21 cellular contexts compared by ENCODE assay signal in the genomic region with DNA sequence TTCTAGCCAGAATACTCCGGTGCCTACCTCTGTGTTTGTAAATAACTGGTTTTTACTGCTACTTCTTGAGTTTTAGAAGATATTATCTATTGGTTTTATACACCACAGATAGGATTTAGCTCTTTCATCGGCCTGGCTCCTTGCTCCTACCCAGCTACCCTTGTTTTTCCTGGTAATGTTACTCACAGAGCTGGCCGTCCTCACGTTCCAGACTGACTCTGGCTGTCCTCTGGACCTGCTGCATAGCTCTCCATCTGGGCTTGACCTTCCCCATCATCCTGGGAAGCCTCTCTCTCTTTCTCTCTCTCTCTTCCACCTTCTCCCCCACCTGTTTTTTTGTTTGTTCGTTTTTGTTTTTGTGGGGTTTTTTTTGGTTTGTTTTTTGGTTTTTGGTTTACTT. TPM values are rescaled to one million over a fixed set of nuclear protein-coding genes. Genes with fewer than 3 reads are reported as not detected.
DNase-seq lines count a peak whose midpoint lies in the region; ATAC-seq and TF ChIP-seq lines count a peak whose summit lies in the region.
"Had no signal": no experiment of that assay in that cellular context is flagged by ENCODE, and none has a peak within 500 bp of the region (broad histone marks: within the 10 kb centered on the region; RNA-seq: fewer than 3 reads in every experiment).

No MANE protein-coding gene starts in this region.

- ATAC-seq in WTC11 (no peak), GM18873 (IDR thresholded peaks at IDR 0.05; ENCODE audit: low FRiP score, unreplicated experiment) (no peak)
- ATAC-seq: activated naive CD8-positive, alpha-beta T cell treated with anti-CD3 and anti-CD28 coated beads, Interleukin-2, amount 50 U/mL, for 24 hours; left colon had no signal

- peak overlapping the region; percentile 69 for H3K27ac ChIP-seq in iPS-20b (ENCODE audit: low read length)
- peak overlapping the region; percentile 55 for H3K27ac ChIP-seq in subcutaneous abdominal adipose tissue (ENCODE audit: low read depth, low read length)
- H3K27ac ChIP-seq in smooth muscle cell (ENCODE audit: low read depth), result no peak overlapping the region
- H3K27ac ChIP-seq: epithelial cell of prostate had no signal

- H3K27me3 ChIP-seq in iPS-20b (ENCODE audit: insufficient read depth, low read length), result no peaks in the 10 kb centered on the region
- H3K27me3 ChIP-seq in subcutaneous abdominal adipose tissue (ENCODE audit: control insufficient read depth in 5 of 5, insufficient read depth in 4 of 5, low read length in 5 of 5), result no peaks in the 10 kb centered on the region
- H3K27me3 ChIP-seq in smooth muscle cell (ENCODE audit: low read depth), result no peaks in the 10 kb centered on the region
- H3K27me3 ChIP-seq: BLaER1 treated with 17β-estradiol and CSF1 and Interleukin-3, amounts not matched to agents 10 nM and 100 nM; uterus had no signal

- H3K4me1 ChIP-seq in iPS-20b (ENCODE audit: insufficient read depth, low read length) (peaks cover 33% of the 10 kb centered on the region), subcutaneous abdominal adipose tissue (ENCODE audit: control insufficient read depth in 5 of 5, insufficient read depth in 5 of 5, low read length in 5 of 5) (peaks cover 11 to 64% (median 48%) of the 10 kb centered on the region in 5 donors), smooth muscle cell (ENCODE audit: low read depth) (peaks cover 34% of the 10 kb centered on the region)

- H4K20me1 ChIP-seq in smooth muscle cell (ENCODE audit: low read depth), result peaks cover 100% of the 10 kb centered on the region

- H3K4me2 ChIP-seq in smooth muscle cell, result no peak overlapping the region

- H3K4me3 ChIP-seq in iPS-20b (ENCODE audit: low read length), result no peak overlapping the region
- H3K4me3 ChIP-seq in subcutaneous abdominal adipose tissue (ENCODE audit: low read depth in 1 of 5, low read length in 5 of 5), result no peak overlapping the region
- no peak overlapping the region for H3K4me3 ChIP-seq in smooth muscle cell
- H3K4me3 ChIP-seq: BLaER1 treated with 17β-estradiol and CSF1 and Interleukin-3, amounts not matched to agents 10 nM and 100 nM; uterus had no signal

- TF ChIP-seq CTCF in WTC11 (IDR thresholded peaks at IDR 0.05) (no peak), smooth muscle cell (IDR thresholded peaks at IDR 0.05; ENCODE audit: borderline replicate concordance, insufficient read depth, poor library complexity, severe bottlenecking) (no peak)

- H2AFZ ChIP-seq in smooth muscle cell (ENCODE audit: low read depth), result no peak overlapping the region

- H3K9me3 Mint-ChIP-seq in activated naive CD4-positive, alpha-beta T cell treated with anti-CD3 and anti-CD28 coated beads, Interleukin-2, amount 50 U/mL, for 24 hours, result no peaks in the 10 kb centered on the region
- no peaks in the 10 kb centered on the region for H3K9me3 Mint-ChIP-seq in WTC11
- H3K9me3 Mint-ChIP-seq: activated naive CD8-positive, alpha-beta T cell treated with anti-CD3 and anti-CD28 coated beads, Interleukin-2, amount 50 U/mL, for 24 hours had no signal

- no peaks in the 10 kb centered on the region for H3K9me3 ChIP-seq in iPS-20b (ENCODE audit: insufficient read depth, low read depth, low read length)
- H3K9me3 ChIP-seq in subcutaneous abdominal adipose tissue (ENCODE audit: control insufficient read depth in 5 of 5, low read length in 5 of 5), result no peaks in the 10 kb centered on the region
- no peaks in the 10 kb centered on the region for H3K9me3 ChIP-seq in smooth muscle cell (replicated peaks; ENCODE audit: low read depth)
- H3K9me3 ChIP-seq: BLaER1 treated with 17β-estradiol and CSF1 and Interleukin-3, amounts not matched to agents 10 nM and 100 nM; uterus had no signal

- no peaks in the 10 kb centered on the region; the same call in 1 of the 2 replicates for H3K36me3 ChIP-seq in iPS-20b (ENCODE audit: insufficient read depth, low read depth, low read length)
- H3K36me3 ChIP-seq in subcutaneous abdominal adipose tissue (ENCODE audit: control insufficient read depth in 5 of 5, insufficient read depth in 5 of 5, low read length in 5 of 5), result peaks cover 0 to 24% (median 13%) of the 10 kb centered on the region in 5 donors
- no peaks in the 10 kb centered on the region for H3K36me3 ChIP-seq in smooth muscle cell (ENCODE audit: low read depth)
- H3K36me3 ChIP-seq: uterus had no signal

- no peak overlapping the region for H3K4me3 Mint-ChIP-seq in activated naive CD4-positive, alpha-beta T cell treated with anti-CD3 and anti-CD28 coated beads, Interleukin-2, amount 50 U/mL, for 24 hours
- H3K4me3 Mint-ChIP-seq in WTC11, result no peak overlapping the region
- H3K4me3 Mint-ChIP-seq: activated naive CD8-positive, alpha-beta T cell treated with anti-CD3 and anti-CD28 coated beads, Interleukin-2, amount 50 U/mL, for 24 hours had no signal

- WGBS in smooth muscle cell (ENCODE audit: low lambda C conversion rate), result 71% methylated on average over 5 of the region's 5 CpGs

- H3K27me3 Mint-ChIP-seq in activated naive CD4-positive, alpha-beta T cell treated with anti-CD3 and anti-CD28 coated beads, Interleukin-2, amount 50 U/mL, for 24 hours, result no peaks in the 10 kb centered on the region
- H3K27me3 Mint-ChIP-seq in WTC11 (ENCODE audit: low read depth), result no peaks in the 10 kb centered on the region
- H3K27me3 Mint-ChIP-seq: activated naive CD8-positive, alpha-beta T cell treated with anti-CD3 and anti-CD28 coated beads, Interleukin-2, amount 50 U/mL, for 24 hours had no signal

- no peak for DNase-seq in activated naive CD4-positive, alpha-beta T cell (lab: John Stamatoyannopoulos, UW)
- no peak for DNase-seq in WTC11 (ENCODE audit: low spot score)
- DNase-seq in smooth muscle cell (lab: John Stamatoyannopoulos, UW; ENCODE audit: unreplicated experiment), result no peak
- DNase-seq in NCI-H1417 (lab: John Stamatoyannopoulos, UW), result no peak
- DNase-seq: activated CD4-positive, alpha-beta T cell treated with anti-CD3 and anti-CD28 coated beads for 4 hours; activated CD8-positive, alpha-beta memory T cell treated with anti-CD3 and anti-CD28 coated beads, Interleukin-2, amount 50 U/mL, for 4 hours; activated naive CD8-positive, alpha-beta T cell treated with anti-CD3 and anti-CD28 coated beads, Interleukin-2, amount 50 U/mL, for 24 hours; dermis blood vessel endothelial cell; foreskin fibroblast; left colon; MM.1S; NCI-H1694; NCI-H526 treated with DMSO at 0.1 percent for 48 hours; stimulated activated CD4-positive, alpha-beta T cell treated with anti-CD3 and anti-CD28 coated beads, Interleukin-4, amount 100 ng/mL, for 4 hours; uterus had no signal

- peaks cover 14% of the 10 kb centered on the region for H3F3A ChIP-seq in smooth muscle cell (ENCODE audit: low read depth)

- H3K4me1 Mint-ChIP-seq in activated naive CD4-positive, alpha-beta T cell treated with anti-CD3 and anti-CD28 coated beads, Interleukin-2, amount 50 U/mL, for 24 hours, result peaks cover 33% of the 10 kb centered on the region
- peaks cover 58% of the 10 kb centered on the region for H3K4me1 Mint-ChIP-seq in WTC11

- CTCF ChIA-PET in WTC11 (lab: Charles Lee), result interaction anchor here (0.5 to 3.1 kb wide), 4 partner anchors 29 to 102 kb away, joined by 3 to 21 read pairs (median 4); no protein-coding TSS in a partner anchor

- no peaks in the 10 kb centered on the region for H3K36me3 Mint-ChIP-seq in activated naive CD4-positive, alpha-beta T cell treated with anti-CD3 and anti-CD28 coated beads, Interleukin-2, amount 50 U/mL, for 24 hours
- H3K36me3 Mint-ChIP-seq in WTC11, result peaks cover 4% of the 10 kb centered on the region; the same call in 1 of the 2 replicates

- POLR2A ChIA-PET in WTC11 (lab: Charles Lee), result no interaction called here

- peaks cover 74% of the 10 kb centered on the region for H3K79me2 ChIP-seq in smooth muscle cell (ENCODE audit: low read depth)

- peak overlapping the region; percentile 4 for H3K27ac Mint-ChIP-seq in activated naive CD4-positive, alpha-beta T cell treated with anti-CD3 and anti-CD28 coated beads, Interleukin-2, amount 50 U/mL, for 24 hours
- peak overlapping the region; percentile 79 for H3K27ac Mint-ChIP-seq in WTC11
- H3K27ac Mint-ChIP-seq: activated naive CD8-positive, alpha-beta T cell treated with anti-CD3 and anti-CD28 coated beads, Interleukin-2, amount 50 U/mL, for 24 hours had no signal

- H3K9ac ChIP-seq in iPS-20b (ENCODE audit: low read depth, low read length), result peak overlapping the region; percentile 60; the same call in 1 of the 2 replicates
- H3K9ac ChIP-seq in subcutaneous abdominal adipose tissue (ENCODE audit: low read length in 5 of 5), result no peak overlapping the region
- no peak overlapping the region for H3K9ac ChIP-seq in smooth muscle cell (ENCODE audit: low read depth)
- H3K9ac ChIP-seq: BLaER1 treated with 17β-estradiol and CSF1 and Interleukin-3, amounts not matched to agents 10 nM and 100 nM had no signal

TF ChIP-seq in WTC11, 78 proteins besides CTCF, POLR2A, EP300 and RAD21 (continues in another document):
- TF ChIP-seq NR2C2 (CRISPR knock-in tag; IDR thresholded peaks at IDR 0.05), result no peak
- TF ChIP-seq, protein P1, sequence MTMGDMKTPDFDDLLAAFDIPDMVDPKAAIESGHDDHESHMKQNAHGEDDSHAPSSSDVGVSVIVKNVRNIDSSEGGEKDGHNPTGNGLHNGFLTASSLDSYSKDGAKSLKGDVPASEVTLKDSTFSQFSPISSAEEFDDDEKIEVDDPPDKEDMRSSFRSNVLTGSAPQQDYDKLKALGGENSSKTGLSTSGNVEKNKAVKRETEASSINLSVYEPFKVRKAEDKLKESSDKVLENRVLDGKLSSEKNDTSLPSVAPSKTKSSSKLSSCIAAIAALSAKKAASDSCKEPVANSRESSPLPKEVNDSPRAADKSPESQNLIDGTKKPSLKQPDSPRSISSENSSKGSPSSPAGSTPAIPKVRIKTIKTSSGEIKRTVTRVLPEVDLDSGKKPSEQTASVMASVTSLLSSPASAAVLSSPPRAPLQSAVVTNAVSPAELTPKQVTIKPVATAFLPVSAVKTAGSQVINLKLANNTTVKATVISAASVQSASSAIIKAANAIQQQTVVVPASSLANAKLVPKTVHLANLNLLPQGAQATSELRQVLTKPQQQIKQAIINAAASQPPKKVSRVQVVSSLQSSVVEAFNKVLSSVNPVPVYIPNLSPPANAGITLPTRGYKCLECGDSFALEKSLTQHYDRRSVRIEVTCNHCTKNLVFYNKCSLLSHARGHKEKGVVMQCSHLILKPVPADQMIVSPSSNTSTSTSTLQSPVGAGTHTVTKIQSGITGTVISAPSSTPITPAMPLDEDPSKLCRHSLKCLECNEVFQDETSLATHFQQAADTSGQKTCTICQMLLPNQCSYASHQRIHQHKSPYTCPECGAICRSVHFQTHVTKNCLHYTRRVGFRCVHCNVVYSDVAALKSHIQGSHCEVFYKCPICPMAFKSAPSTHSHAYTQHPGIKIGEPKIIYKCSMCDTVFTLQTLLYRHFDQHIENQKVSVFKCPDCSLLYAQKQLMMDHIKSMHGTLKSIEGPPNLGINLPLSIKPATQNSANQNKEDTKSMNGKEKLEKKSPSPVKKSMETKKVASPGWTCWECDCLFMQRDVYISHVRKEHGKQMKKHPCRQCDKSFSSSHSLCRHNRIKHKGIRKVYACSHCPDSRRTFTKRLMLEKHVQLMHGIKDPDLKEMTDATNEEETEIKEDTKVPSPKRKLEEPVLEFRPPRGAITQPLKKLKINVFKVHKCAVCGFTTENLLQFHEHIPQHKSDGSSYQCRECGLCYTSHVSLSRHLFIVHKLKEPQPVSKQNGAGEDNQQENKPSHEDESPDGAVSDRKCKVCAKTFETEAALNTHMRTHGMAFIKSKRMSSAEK (CRISPR knock-in tag; IDR thresholded peaks at IDR 0.05; ENCODE audit: borderline replicate concordance), result no peak

RNA-seq across cellular contexts. Expression of a gene that starts 51.5 kb away (rescaled TPM):
- total RNA-seq in WTC11 (2021) (127 to 140 TPM (median 136 TPM) in 3 replicates), smooth muscle cell (58.8 and 62.5 TPM in 2 replicates)
- polyA plus RNA-seq in smooth muscle cell, result 67.2 and 69.3 TPM in 2 replicates
